In the genomic region with DNA sequence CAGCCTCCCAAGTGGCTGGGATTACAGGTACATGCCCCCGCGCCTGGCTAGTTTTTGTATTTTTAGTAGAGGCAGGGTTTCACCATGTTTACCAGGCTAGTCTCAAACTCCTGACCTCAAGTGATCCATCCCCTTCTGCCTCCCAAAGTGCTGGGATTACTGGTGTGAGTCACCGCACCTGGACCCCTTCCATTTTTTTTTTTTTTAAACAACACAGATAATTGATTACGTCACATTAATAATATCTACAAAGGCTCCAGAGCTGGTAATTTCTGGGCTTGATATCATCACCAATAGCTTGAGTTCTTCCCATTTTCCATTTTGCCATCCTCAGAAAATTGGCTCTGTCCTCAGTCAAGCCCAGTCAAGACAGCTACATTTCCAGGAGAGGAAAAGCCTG, we compare ENCODE assay signal across 1 cellular context.
TF ChIP-seq lines count a peak whose summit lies in the region.

No MANE protein-coding gene starts in this region.

TF ChIP-seq in IMR-90, 13 proteins besides CTCF, POLR2A, EP300 and RAD21:
- TF ChIP-seq BHLHE40 (IDR thresholded peaks at IDR 0.05; ENCODE audit: low read depth, low read length) = no peak
- TF ChIP-seq RFX5 (IDR thresholded peaks at IDR 0.05; ENCODE audit: low read depth, low read length) = no peak
- no peak for TF ChIP-seq CEBPB (IDR thresholded peaks at IDR 0.05; ENCODE audit: low read depth, low read length)
- TF ChIP-seq MXI1 (IDR thresholded peaks at IDR 0.05; ENCODE audit: borderline replicate concordance, low read depth, low read length) = no peak
- TF ChIP-seq RCOR1 (IDR thresholded peaks at IDR 0.05; ENCODE audit: insufficient replicate concordance, low read length) = no peak
- TF ChIP-seq MAFK (IDR thresholded peaks at IDR 0.05; ENCODE audit: low read depth, low read length) = no peak
- TF ChIP-seq SMC3 (IDR thresholded peaks at IDR 0.05; ENCODE audit: low read depth, low read length) = no peak
- TF ChIP-seq, protein P1, sequence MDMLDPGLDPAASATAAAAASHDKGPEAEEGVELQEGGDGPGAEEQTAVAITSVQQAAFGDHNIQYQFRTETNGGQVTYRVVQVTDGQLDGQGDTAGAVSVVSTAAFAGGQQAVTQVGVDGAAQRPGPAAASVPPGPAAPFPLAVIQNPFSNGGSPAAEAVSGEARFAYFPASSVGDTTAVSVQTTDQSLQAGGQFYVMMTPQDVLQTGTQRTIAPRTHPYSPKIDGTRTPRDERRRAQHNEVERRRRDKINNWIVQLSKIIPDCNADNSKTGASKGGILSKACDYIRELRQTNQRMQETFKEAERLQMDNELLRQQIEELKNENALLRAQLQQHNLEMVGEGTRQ (IDR thresholded peaks at IDR 0.05; ENCODE audit: low read depth, low read length) = no peak
- TF ChIP-seq CHD1 (IDR thresholded peaks at IDR 0.05; ENCODE audit: low read depth, low read length) = no peak
- TF ChIP-seq, protein P2, sequence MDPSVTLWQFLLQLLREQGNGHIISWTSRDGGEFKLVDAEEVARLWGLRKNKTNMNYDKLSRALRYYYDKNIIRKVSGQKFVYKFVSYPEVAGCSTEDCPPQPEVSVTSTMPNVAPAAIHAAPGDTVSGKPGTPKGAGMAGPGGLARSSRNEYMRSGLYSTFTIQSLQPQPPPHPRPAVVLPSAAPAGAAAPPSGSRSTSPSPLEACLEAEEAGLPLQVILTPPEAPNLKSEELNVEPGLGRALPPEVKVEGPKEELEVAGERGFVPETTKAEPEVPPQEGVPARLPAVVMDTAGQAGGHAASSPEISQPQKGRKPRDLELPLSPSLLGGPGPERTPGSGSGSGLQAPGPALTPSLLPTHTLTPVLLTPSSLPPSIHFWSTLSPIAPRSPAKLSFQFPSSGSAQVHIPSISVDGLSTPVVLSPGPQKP (IDR thresholded peaks at IDR 0.05; ENCODE audit: borderline replicate concordance, low read depth, low read length) = no peak
- no peak for TF ChIP-seq MAZ (IDR thresholded peaks at IDR 0.05; ENCODE audit: borderline replicate concordance, low read depth, low read length)
TF ChIP-seq in IMR-90: peak in this region for 0.
